13 cellular contexts compared by ENCODE assay signal in genomic region chr16:11085025-11085485, GRCh38.
DNase-seq lines count a peak whose midpoint lies in the region; ATAC-seq and TF ChIP-seq lines count a peak whose summit lies in the region.
"Had no signal": no experiment of that assay in that cellular context is flagged by ENCODE, and none has a peak within 500 bp of the region (broad histone marks: within the 10 kb centered on the region; RNA-seq: fewer than 3 reads in every experiment).

No MANE protein-coding gene starts in this region.

- CTCF ChIA-PET in activated B cell treated with CpG ODN at 0.5 μM for 24 hours (lab: Charles Lee): no interaction called here

- H3K27me3 Mint-ChIP-seq in activated B cell treated with CpG ODN at 0.5 μM for 24 hours: no peaks in the 10 kb centered on the region
- H3K27me3 Mint-ChIP-seq in stimulated activated memory B cell treated with anti-CD40 and anti-IgM and Interleukin-4, amounts not matched to agents 10 μg/mL and 1 μg/mL and 100 μg/mL, for 72 hours: no peaks in the 10 kb centered on the region

- H3K4me3 ChIP-seq in lower lobe of right lung: no peak overlapping the region
- H3K4me3 ChIP-seq: GM12878, SJSA1 had no signal

- DNase-seq in activated B cell treated with CpG ODN at 0.5 μM for 24 hours (no peak), lower lobe of right lung (no peak)
- DNase-seq: activated CD4-positive, alpha-beta T cell treated with anti-CD3 and anti-CD28 coated beads for 4 hours; midbrain; NCI-H345; stimulated activated CD8-positive, alpha-beta memory T cell treated with anti-CD3 and anti-CD28 coated beads, Interleukin-4, amount 100 ng/mL, for 48 hours had no signal

- H3K9me3 Mint-ChIP-seq in activated B cell treated with CpG ODN at 0.5 μM for 24 hours: no peaks in the 10 kb centered on the region
- H3K9me3 Mint-ChIP-seq in stimulated activated memory B cell treated with anti-CD40 and anti-IgM and Interleukin-4, amounts not matched to agents 10 μg/mL and 1 μg/mL and 100 μg/mL, for 72 hours: no peaks in the 10 kb centered on the region

- ATAC-seq in activated B cell treated with CpG ODN at 0.5 μM for 24 hours (ENCODE audit: low read depth) (no peak), lower lobe of right lung (no peak), GM19351 (IDR thresholded peaks at IDR 0.05; ENCODE audit: unreplicated experiment) (no peak), HG02610 (IDR thresholded peaks at IDR 0.05; ENCODE audit: unreplicated experiment) (no peak)
- no peak for ATAC-seq in stimulated activated memory B cell treated with anti-CD40 and anti-IgM and Interleukin-4, amounts not matched to agents 10 μg/mL and 1 μg/mL and 100 μg/mL, for 72 hours
- no peak for ATAC-seq in activated CD4-positive, CD25-positive, alpha-beta regulatory T cell treated with anti-CD3 and anti-CD28 coated beads, Interleukin-2, amount 50 U/mL, for 24 hours
- ATAC-seq: GM12878 had no signal

- H3K36me3 Mint-ChIP-seq in activated B cell treated with CpG ODN at 0.5 μM for 24 hours (ENCODE audit: low read depth): peaks cover 48% of the 10 kb centered on the region
- H3K36me3 Mint-ChIP-seq in stimulated activated memory B cell treated with anti-CD40 and anti-IgM and Interleukin-4, amounts not matched to agents 10 μg/mL and 1 μg/mL and 100 μg/mL, for 72 hours: peaks cover 66% of the 10 kb centered on the region

- H3K27me3 ChIP-seq in lower lobe of right lung (ENCODE audit: low read depth): no peaks in the 10 kb centered on the region
- H3K27me3 ChIP-seq: SJSA1 had no signal

- peaks cover 53% of the 10 kb centered on the region for H3K4me1 Mint-ChIP-seq in activated B cell treated with CpG ODN at 0.5 μM for 24 hours
- H3K4me1 Mint-ChIP-seq in stimulated activated memory B cell treated with anti-CD40 and anti-IgM and Interleukin-4, amounts not matched to agents 10 μg/mL and 1 μg/mL and 100 μg/mL, for 72 hours: peaks cover 64% of the 10 kb centered on the region

- peak overlapping the region; percentile 100 for H3K27ac ChIP-seq in KOPT-K1 (ENCODE audit: low read depth, low read length, poor library complexity, severe bottlenecking)
- peak overlapping the region; percentile 48 for H3K27ac ChIP-seq in lower lobe of right lung
- H3K27ac ChIP-seq: SJSA1 had no signal

- peak overlapping the region; percentile 59 for H3K27ac Mint-ChIP-seq in activated B cell treated with CpG ODN at 0.5 μM for 24 hours
- H3K27ac Mint-ChIP-seq in stimulated activated memory B cell treated with anti-CD40 and anti-IgM and Interleukin-4, amounts not matched to agents 10 μg/mL and 1 μg/mL and 100 μg/mL, for 72 hours: peak overlapping the region; percentile 73

- H3K4me1 ChIP-seq in lower lobe of right lung: peaks cover 16% of the 10 kb centered on the region

- POLR2A ChIA-PET in activated B cell treated with CpG ODN at 0.5 μM for 24 hours (lab: Charles Lee): interaction anchor here (0.9 kb wide), 1 partner anchor 11 kb away, joined by 5 read pairs; no protein-coding TSS in a partner anchor

- TF ChIP-seq CTCF in activated B cell treated with CpG ODN at 0.5 μM for 24 hours (IDR thresholded peaks at IDR 0.05) (no peak), lower lobe of right lung (IDR thresholded peaks at IDR 0.05) (no peak)

- no peak overlapping the region for H3K4me3 Mint-ChIP-seq in activated B cell treated with CpG ODN at 0.5 μM for 24 hours
- H3K4me3 Mint-ChIP-seq in stimulated activated memory B cell treated with anti-CD40 and anti-IgM and Interleukin-4, amounts not matched to agents 10 μg/mL and 1 μg/mL and 100 μg/mL, for 72 hours: no peak overlapping the region

- peaks cover 12% of the 10 kb centered on the region; the same call in 1 of the 2 replicates for H3K36me3 ChIP-seq in KOPT-K1 (ENCODE audit: insufficient read depth, low read length)
- H3K36me3 ChIP-seq in lower lobe of right lung: no peaks in the 10 kb centered on the region

- H3K9me3 ChIP-seq in KOPT-K1 (ENCODE audit: insufficient read depth, low read length, poor library complexity, severe bottlenecking): no peaks in the 10 kb centered on the region
- no peaks in the 10 kb centered on the region for H3K9me3 ChIP-seq in lower lobe of right lung
- H3K9me3 ChIP-seq: SJSA1 had no signal

- intact Hi-C loops in activated B cell treated with CpG ODN at 0.5 μM for 24 hours (cut with micrococcal nuclease): no loop called here
- intact Hi-C loops in lower lobe of right lung (cut with DNase I): no loop called here
